Comparison of ENCODE assay signal across 24 cellular contexts in genomic region chr16:35252356-35252936, GRCh38.
A peak's percentile ranks its signal among the peaks of the same experiment; 100 is the strongest.
DNase-seq lines count a peak whose midpoint lies in the region; ATAC-seq, FAIRE-seq and TF ChIP-seq lines count a peak whose summit lies in the region.
"Had no signal": no experiment of that assay in that cellular context is flagged by ENCODE, and none has a peak within 500 bp of the region (broad histone marks: within the 10 kb centered on the region; RNA-seq: fewer than 3 reads in every experiment).

No MANE protein-coding gene starts in this region.

- H3K9me3 Mint-ChIP-seq in stimulated activated effector memory CD8-positive, alpha-beta T cell treated with anti-CD3 and anti-CD28 coated beads, Interleukin-12 subunit alpha, Interleukin-12 subunit beta, amount 100 ng/mL, for 72 hours, result peaks cover 18% of the 10 kb centered on the region
- peaks cover 12% of the 10 kb centered on the region for H3K9me3 Mint-ChIP-seq in activated T-helper 17 cell treated with anti-CD3 and anti-CD28 coated beads, Interleukin-2, amount 50 U/mL, for 72 hours
- H3K9me3 Mint-ChIP-seq in activated CD4-positive, alpha-beta memory T cell treated with anti-CD3 and anti-CD28 coated beads, Interleukin-2, amount 10 ng/mL, durations not matched to agents 7 days and 5 days, result peaks cover 31% of the 10 kb centered on the region
- H3K9me3 Mint-ChIP-seq in activated T-cell treated with anti-CD3 and anti-CD28 coated beads, Interleukin-2, amount 50 U/mL, for 4 hours, result peaks cover 22% of the 10 kb centered on the region

- CTCF ChIA-PET in HEK293 (lab: Yijun Ruan, JAX), result no interaction called here
- CTCF ChIA-PET in activated CD4-positive, alpha-beta memory T cell treated with anti-CD3 and anti-CD28 coated beads, Interleukin-2, amount 10 ng/mL, durations not matched to agents 7 days and 5 days (lab: Charles Lee), result no interaction called here

- no peak overlapping the region for H3K4me3 Mint-ChIP-seq in stimulated activated effector memory CD8-positive, alpha-beta T cell treated with anti-CD3 and anti-CD28 coated beads, Interleukin-12 subunit alpha, Interleukin-12 subunit beta, amount 100 ng/mL, for 72 hours
- H3K4me3 Mint-ChIP-seq in activated T-helper 17 cell treated with anti-CD3 and anti-CD28 coated beads, Interleukin-2, amount 50 U/mL, for 72 hours, result no peak overlapping the region
- H3K4me3 Mint-ChIP-seq in activated CD4-positive, alpha-beta memory T cell treated with anti-CD3 and anti-CD28 coated beads, Interleukin-2, amount 10 ng/mL, durations not matched to agents 7 days and 5 days, result no peak overlapping the region
- no peak overlapping the region for H3K4me3 Mint-ChIP-seq in activated T-cell treated with anti-CD3 and anti-CD28 coated beads, Interleukin-2, amount 50 U/mL, for 4 hours
- H3K4me3 Mint-ChIP-seq: CD14-positive monocyte, natural killer cell had no signal

- ATAC-seq in stimulated activated effector memory CD8-positive, alpha-beta T cell treated with anti-CD3 and anti-CD28 coated beads, Interleukin-12 subunit alpha, Interleukin-12 subunit beta, amount 100 ng/mL, for 72 hours, result no peak
- no peak for ATAC-seq in activated T-helper 17 cell treated with anti-CD3 and anti-CD28 coated beads, Interleukin-2, amount 50 U/mL, for 72 hours (replicated peaks)
- ATAC-seq in activated T-cell treated with anti-CD3 and anti-CD28 coated beads, Interleukin-2, amount 50 U/mL, for 4 hours, result no peak
- ATAC-seq: natural killer cell, right cardiac atrium had no signal

- H3K4me3 ChIP-seq in HEK293 (ENCODE audit: low read depth, low read length), result no peak overlapping the region
- H3K4me3 ChIP-seq in fibroblast of mammary gland (ENCODE audit: control insufficient read depth, low read depth, low read length), result no peak overlapping the region
- H3K4me3 ChIP-seq: adrenal gland, suprapubic skin, vagina had no signal

- H3K9me3 ChIP-seq in HEK293 (ENCODE audit: control insufficient read depth, insufficient read depth, low read depth, low read length), result no peaks in the 10 kb centered on the region
- H3K9me3 ChIP-seq: adrenal gland, suprapubic skin, vagina had no signal

- peak; percentile 31 for DNase-seq in SK-MEL-5 (ENCODE audit: low read depth, low spot score)
- DNase-seq in fibroblast of mammary gland (ENCODE audit: low read depth), result peak; percentile 6
- DNase-seq in stimulated activated effector memory CD8-positive, alpha-beta T cell treated with anti-CD3 and anti-CD28 coated beads, Interleukin-12 subunit alpha, Interleukin-12 subunit beta, amount 100 ng/mL, for 72 hours (ENCODE audit: low spot score in 2 of 2), result no peak
- no peak for DNase-seq in activated CD4-positive, alpha-beta memory T cell treated with anti-CD3 and anti-CD28 coated beads, Interleukin-2, amount 10 ng/mL, durations not matched to agents 7 days and 5 days
- DNase-seq in activated T-cell treated with anti-CD3 and anti-CD28 coated beads, Interleukin-2, amount 50 U/mL, for 4 hours, result no peak
- DNase-seq: activated CD4-positive, alpha-beta T cell treated with anti-CD3 and anti-CD28 coated beads for 48 hours; activated effector memory CD4-positive, alpha-beta T cell treated with anti-CD3 and anti-CD28 coated beads, Interleukin-2, amount 50 U/mL, for 16 hours; adrenal gland; DMS153; glutamatergic neuron; Karpas-422; natural killer cell; NCI-H1105 treated with DMSO at 0.1 percent for 48 hours; NCI-H2107; NCI-H526 treated with DMSO at 0.1 percent for 48 hours; right cardiac atrium; Right ventricle myocardium superior had no signal

- H3K4me1 ChIP-seq in HEK293 (ENCODE audit: control insufficient read depth, insufficient read depth, low read length), result no peaks in the 10 kb centered on the region
- H3K4me1 ChIP-seq: adrenal gland, suprapubic skin, vagina had no signal

- H3K36me3 ChIP-seq in HEK293 (ENCODE audit: control insufficient read depth in 2 of 2, insufficient read depth in 1 of 2, low read length in 2 of 2), result no peaks in the 10 kb centered on the region
- H3K36me3 ChIP-seq: adrenal gland, suprapubic skin, vagina had no signal

- H3K4me1 Mint-ChIP-seq in stimulated activated effector memory CD8-positive, alpha-beta T cell treated with anti-CD3 and anti-CD28 coated beads, Interleukin-12 subunit alpha, Interleukin-12 subunit beta, amount 100 ng/mL, for 72 hours, result no peaks in the 10 kb centered on the region
- no peaks in the 10 kb centered on the region for H3K4me1 Mint-ChIP-seq in activated T-helper 17 cell treated with anti-CD3 and anti-CD28 coated beads, Interleukin-2, amount 50 U/mL, for 72 hours
- H3K4me1 Mint-ChIP-seq in activated CD4-positive, alpha-beta memory T cell treated with anti-CD3 and anti-CD28 coated beads, Interleukin-2, amount 10 ng/mL, durations not matched to agents 7 days and 5 days, result no peaks in the 10 kb centered on the region
- no peaks in the 10 kb centered on the region for H3K4me1 Mint-ChIP-seq in activated T-cell treated with anti-CD3 and anti-CD28 coated beads, Interleukin-2, amount 50 U/mL, for 4 hours (ENCODE audit: low read depth)
- H3K4me1 Mint-ChIP-seq: CD14-positive monocyte, natural killer cell had no signal

- H3K27me3 Mint-ChIP-seq in activated T-helper 17 cell treated with anti-CD3 and anti-CD28 coated beads, Interleukin-2, amount 50 U/mL, for 72 hours, result no peaks in the 10 kb centered on the region
- no peaks in the 10 kb centered on the region for H3K27me3 Mint-ChIP-seq in activated CD4-positive, alpha-beta memory T cell treated with anti-CD3 and anti-CD28 coated beads, Interleukin-2, amount 10 ng/mL, durations not matched to agents 7 days and 5 days
- no peaks in the 10 kb centered on the region for H3K27me3 Mint-ChIP-seq in activated T-cell treated with anti-CD3 and anti-CD28 coated beads, Interleukin-2, amount 50 U/mL, for 4 hours (ENCODE audit: low read depth)

- no peaks in the 10 kb centered on the region for H3K36me3 Mint-ChIP-seq in stimulated activated effector memory CD8-positive, alpha-beta T cell treated with anti-CD3 and anti-CD28 coated beads, Interleukin-12 subunit alpha, Interleukin-12 subunit beta, amount 100 ng/mL, for 72 hours
- no peaks in the 10 kb centered on the region for H3K36me3 Mint-ChIP-seq in activated T-helper 17 cell treated with anti-CD3 and anti-CD28 coated beads, Interleukin-2, amount 50 U/mL, for 72 hours (ENCODE audit: low read depth)
- H3K36me3 Mint-ChIP-seq in activated CD4-positive, alpha-beta memory T cell treated with anti-CD3 and anti-CD28 coated beads, Interleukin-2, amount 10 ng/mL, durations not matched to agents 7 days and 5 days (ENCODE audit: low read depth), result no peaks in the 10 kb centered on the region
- H3K36me3 Mint-ChIP-seq in activated T-cell treated with anti-CD3 and anti-CD28 coated beads, Interleukin-2, amount 50 U/mL, for 4 hours (ENCODE audit: insufficient read depth), result no peaks in the 10 kb centered on the region
- H3K36me3 Mint-ChIP-seq: CD14-positive monocyte had no signal

- POLR2A ChIA-PET in HEK293 (lab: Yijun Ruan, JAX), result no interaction called here
- POLR2A ChIA-PET in activated CD4-positive, alpha-beta memory T cell treated with anti-CD3 and anti-CD28 coated beads, Interleukin-2, amount 10 ng/mL, durations not matched to agents 7 days and 5 days (lab: Charles Lee), result no interaction called here

- in situ Hi-C loops in SK-MEL-5 (cut with HindIII; ENCODE audit: low pct_unique_long_range_greater_than_20kb, low sequenced_read_pairs), result no loop called here

- no peak overlapping the region for H3K27ac ChIP-seq in HEK293 (ENCODE audit: extremely low read depth, low read depth, low read length)
- H3K27ac ChIP-seq: adrenal gland, suprapubic skin, vagina had no signal

- FAIRE-seq in A204.1 (lab: Jason Lieb, UNC), result peak; percentile 84
- FAIRE-seq: H1 had no signal

- TF ChIP-seq CTCF in HEK293 (tag by site-specific recombination; IDR thresholded peaks at IDR 0.05) (no peak), fibroblast of mammary gland (conservative IDR thresholded peaks at IDR 0.05; ENCODE audit: control insufficient read depth, insufficient read depth, low read depth, low read length) (no peak)

- H3K27ac Mint-ChIP-seq in stimulated activated effector memory CD8-positive, alpha-beta T cell treated with anti-CD3 and anti-CD28 coated beads, Interleukin-12 subunit alpha, Interleukin-12 subunit beta, amount 100 ng/mL, for 72 hours, result no peak overlapping the region
- no peak overlapping the region for H3K27ac Mint-ChIP-seq in activated T-helper 17 cell treated with anti-CD3 and anti-CD28 coated beads, Interleukin-2, amount 50 U/mL, for 72 hours
- H3K27ac Mint-ChIP-seq in activated CD4-positive, alpha-beta memory T cell treated with anti-CD3 and anti-CD28 coated beads, Interleukin-2, amount 10 ng/mL, durations not matched to agents 7 days and 5 days, result no peak overlapping the region
- H3K27ac Mint-ChIP-seq: CD14-positive monocyte, natural killer cell had no signal

TF ChIP-seq in HEK293, 187 proteins besides CTCF, POLR2A, EP300 and RAD21:
- TF ChIP-seq ZNF138 (tag by site-specific recombination; IDR thresholded peaks at IDR 0.05; ENCODE audit: borderline replicate concordance) (no peak), ATF2 (tag by site-specific recombination; IDR thresholded peaks at IDR 0.05; ENCODE audit: low read depth) (peak; percentile 95), ZNF629 (tag by site-specific recombination; IDR thresholded peaks at IDR 0.05) (peak; percentile 78), ZBTB48 (tag by site-specific recombination; IDR thresholded peaks at IDR 0.05) (no peak), ZBTB21 (tag by site-specific recombination; IDR thresholded peaks at IDR 0.05) (peak; percentile 86)

Comparison
In these comparisons a context has a peak if more than half of its experiments do, and no peak if none do; other contexts are left out.
1. DNase-seq: peak in SK-MEL-5 (single experiment) and fibroblast of mammary gland (single experiment); none in stimulated activated effector memory CD8-positive, alpha-beta T cell treated with anti-CD3 and anti-CD28 coated beads, Interleukin-12 subunit alpha, Interleukin-12 subunit beta, amount 100 ng/mL, for 72 hours (0 of 2), activated CD4-positive, alpha-beta memory T cell treated with anti-CD3 and anti-CD28 coated beads, Interleukin-2, amount 10 ng/mL, durations not matched to agents 7 days and 5 days (single experiment) and activated T-cell treated with anti-CD3 and anti-CD28 coated beads, Interleukin-2, amount 50 U/mL, for 4 hours (single experiment).